Comparison of ENCODE assay signal across 8 cellular contexts in genomic region chr16:69424053-69424934, GRCh38. TPM values are rescaled to one million over a fixed set of nuclear protein-coding genes. Genes with fewer than 3 reads are reported as not detected.
DNase-seq lines count a peak whose midpoint lies in the region; ATAC-seq, FAIRE-seq and TF ChIP-seq lines count a peak whose summit lies in the region.

Gene CYB5B (plus strand): TSS chr16:69424619. CDS start chr16:69424684, 65 bp downstream.

- no peaks in the 10 kb centered on the region for H3F3A ChIP-seq in smooth muscle cell (ENCODE audit: low read depth)

- H4K20me1 ChIP-seq in smooth muscle cell (ENCODE audit: low read depth) = no peaks in the 10 kb centered on the region

- peak within 1 kb of the TSS; percentile 92 for H3K4me2 ChIP-seq in smooth muscle cell

- ATAC-seq in GM18907 (IDR thresholded peaks at IDR 0.05; ENCODE audit: unreplicated experiment) = peak; percentile 94
- peak; percentile 98 for ATAC-seq in HG03159 (IDR thresholded peaks at IDR 0.05; ENCODE audit: unreplicated experiment)

- H3K27ac ChIP-seq in smooth muscle cell (ENCODE audit: low read depth) = peak within 1 kb of the TSS; percentile 48

- DNase-seq in AG04449 (ENCODE audit: low read depth, low spot score) = peak; percentile 91
- DNase-seq in NCI-H2227 treated with DMSO at 0.1 percent for 48 hours (lab: John Stamatoyannopoulos, UW) = peak; percentile 97
- peak; percentile 99 for DNase-seq in bronchial epithelial cell (ENCODE audit: low read depth)
- peak; percentile 99 for DNase-seq in iPS-NIHi7 (ENCODE audit: extremely low spot score)
- peak; percentile 26 for DNase-seq in smooth muscle cell (lab: John Stamatoyannopoulos, UW; ENCODE audit: unreplicated experiment)

- peaks cover 45% of the 10 kb centered on the region for H3K79me2 ChIP-seq in smooth muscle cell (ENCODE audit: low read depth)

- peaks cover 6% of the 10 kb centered on the region for H3K36me3 ChIP-seq in bronchial epithelial cell (ENCODE audit: control insufficient read depth, insufficient read depth, low read length)
- H3K36me3 ChIP-seq in smooth muscle cell (ENCODE audit: low read depth) = peaks cover 4% of the 10 kb centered on the region

- POLR2A ChIA-PET in AG04449 (lab: Yijun Ruan, JAX) = no interaction called here

- peak within 1 kb of the TSS; percentile 100 for H3K4me3 ChIP-seq in AG04449 (ENCODE audit: low read depth, low read length)
- H3K4me3 ChIP-seq in WI38 (ENCODE audit: low read depth, low read length) = peak within 1 kb of the TSS; percentile 86
- peak within 1 kb of the TSS; percentile 64 for H3K4me3 ChIP-seq in bronchial epithelial cell (ENCODE audit: low read depth, low read length)
- H3K4me3 ChIP-seq in smooth muscle cell = peak within 1 kb of the TSS; percentile 71

- FAIRE-seq in bronchial epithelial cell (lab: Jason Lieb, UNC) = peak; percentile 79

- TF ChIP-seq CTCF in AG04449 (IDR thresholded peaks at IDR 0.05; ENCODE audit: insufficient read depth, low read length, missing control alignments) (no peak), WI38 (IDR thresholded peaks at IDR 0.05; ENCODE audit: low read depth, low read length) (no peak), bronchial epithelial cell (IDR thresholded peaks at IDR 0.05; ENCODE audit: insufficient read depth, low read length, severe bottlenecking) (no peak), smooth muscle cell (IDR thresholded peaks at IDR 0.05; ENCODE audit: borderline replicate concordance, insufficient read depth, poor library complexity, severe bottlenecking) (no peak)

- CTCF ChIA-PET in AG04449 (lab: Yijun Ruan, JAX) = interaction anchor here (1.2 to 2.4 kb wide), 3 partner anchors 9 to 28 kb away, joined by 3 to 8 read pairs (median 5); no protein-coding TSS in a partner anchor

- peak within 1 kb of the TSS; percentile 67 for H3K9ac ChIP-seq in smooth muscle cell (ENCODE audit: low read depth)

- H3K9me3 ChIP-seq in smooth muscle cell (replicated peaks; ENCODE audit: low read depth) = no peaks in the 10 kb centered on the region

- peaks cover 7% of the 10 kb centered on the region for H3K4me1 ChIP-seq in smooth muscle cell (ENCODE audit: low read depth)

- peak within 1 kb of the TSS; percentile 74 for H2AFZ ChIP-seq in smooth muscle cell (ENCODE audit: low read depth)

- 7% methylated on average over 40 of the region's 40 CpGs for WGBS in smooth muscle cell (ENCODE audit: low lambda C conversion rate)

- H3K27me3 ChIP-seq in bronchial epithelial cell (ENCODE audit: control insufficient read depth, insufficient read depth, low read length) (no peaks in the 10 kb centered on the region), smooth muscle cell (ENCODE audit: low read depth) (no peaks in the 10 kb centered on the region)

RNA-seq across cellular contexts. Expression of gene CYB5B, which starts in this region (rescaled TPM):
- total RNA-seq in bronchial epithelial cell (39.2 and 42.8 TPM in 2 replicates), smooth muscle cell (47.4 and 64.0 TPM in 2 replicates)
- 94.0 and 99.8 TPM in 2 replicates for polyA plus RNA-seq in smooth muscle cell

Comparison
In these comparisons a context has a peak if more than half of its experiments do, and no peak if none do; other contexts are left out.
1. Peak in every context shown above with its lines: DNase-seq, ATAC-seq, H3K4me3 ChIP-seq and H3K27ac ChIP-seq.
2. DNase-seq: peak in every context shown above with its lines; median percentile 99 in bronchial epithelial cell; 99 in iPS-NIHi7; 97 in NCI-H2227 treated with DMSO at 0.1 percent for 48 hours; 91 in AG04449; 26 in smooth muscle cell.